8 cellular contexts compared by ENCODE assay signal in genomic region chr19:36837902-36838783, GRCh38. TPM values are rescaled to one million over a fixed set of nuclear protein-coding genes. Genes with fewer than 3 reads are reported as not detected.
DNase-seq lines count a peak whose midpoint lies in the region; ATAC-seq and TF ChIP-seq lines count a peak whose summit lies in the region.

Gene ZNF790, minus strand, starts transcription at chr19:36838387. Its CDS starts 12,768 bp downstream, at chr19:36825619.

- WGBS in psoas muscle, 3 donors = 0 to 1% (median 0%) methylated on average over 56 of the region's 56 CpGs
- WGBS in urinary bladder = under 1% methylated on average over 56 of the region's 56 CpGs

- H3K9me3 ChIP-seq in right atrium auricular region (peaks cover 8 to 25% of the 10 kb centered on the region in 2 donors), psoas muscle (peaks cover 59% of the 10 kb centered on the region)

- H3K36me3 ChIP-seq in right atrium auricular region = peaks cover 9% of the 10 kb centered on the region
- peaks cover 8 to 25% of the 10 kb centered on the region in 2 donors for H3K36me3 ChIP-seq in psoas muscle (ENCODE audit: insufficient read depth in 1 of 2, low read depth in 1 of 2)
- H3K36me3 ChIP-seq in urinary bladder (ENCODE audit: insufficient read depth) = peaks cover 2% of the 10 kb centered on the region

- H3K27ac ChIP-seq in angular gyrus (ENCODE audit: low read depth, low read length) = peak within 1 kb of the TSS; percentile 97
- peak within 1 kb of the TSS; percentile 87 to 88 for H3K27ac ChIP-seq in right atrium auricular region
- H3K27ac ChIP-seq in psoas muscle = peak within 1 kb of the TSS; percentile 86
- H3K27ac ChIP-seq in urinary bladder (ENCODE audit: low read depth) = peak within 1 kb of the TSS; percentile 86

- intact Hi-C loops in psoas muscle (cut with DNase I) = loop anchor here in 1 of 2 donors (1.0 to 5.0 kb wide), 3 partner anchors 12 to 79 kb away; partner anchors contain the start of genes ZNF345, ZNF568 and ZNF829

- no peak for TF ChIP-seq CTCF in right atrium auricular region (IDR thresholded peaks at IDR 0.05)
- no peak for TF ChIP-seq CTCF in psoas muscle (IDR thresholded peaks at IDR 0.05)

- peak; percentile 91 for DNase-seq in GM03348 (ENCODE audit: low spot score)
- DNase-seq in HCEC 1CT = peak; percentile 90
- DNase-seq in NCI-H1092 treated with DMSO at 0.1 percent for 48 hours (lab: John Stamatoyannopoulos, UW) = peak; percentile 80
- DNase-seq in right atrium auricular region (ENCODE audit: low spot score) = peak; percentile 86
- peak; percentile 88 to 93 for DNase-seq in psoas muscle

- H3K4me3 Mint-ChIP-seq in T-helper 1 cell treated with Interleukin-12 subunit alpha and Interleukin-12 subunit beta and Interleukin-4 antibody, amounts not matched to agents 30 μg/mL and 1 μg/mL, for 36 hours = peak within 1 kb of the TSS; percentile 71

- peaks cover 42% of the 10 kb centered on the region for H3K36me3 Mint-ChIP-seq in T-helper 1 cell treated with Interleukin-12 subunit alpha and Interleukin-12 subunit beta and Interleukin-4 antibody, amounts not matched to agents 30 μg/mL and 1 μg/mL, for 36 hours (ENCODE audit: low read depth)

- H3K4me3 ChIP-seq in right atrium auricular region (peak within 1 kb of the TSS; percentile 67 to 77), psoas muscle (peak within 1 kb of the TSS; percentile 94), urinary bladder (ENCODE audit: low read depth, low read length) (peak within 1 kb of the TSS; percentile 76)

- H3K27ac Mint-ChIP-seq in T-helper 1 cell treated with Interleukin-12 subunit alpha and Interleukin-12 subunit beta and Interleukin-4 antibody, amounts not matched to agents 30 μg/mL and 1 μg/mL, for 36 hours = peak within 1 kb of the TSS; percentile 67

- peaks cover 4% of the 10 kb centered on the region for H3K4me1 Mint-ChIP-seq in T-helper 1 cell treated with Interleukin-12 subunit alpha and Interleukin-12 subunit beta and Interleukin-4 antibody, amounts not matched to agents 30 μg/mL and 1 μg/mL, for 36 hours (ENCODE audit: low read depth)

- ATAC-seq in psoas muscle = peak; percentile 99 to 100 (median 100)

- H3K4me1 ChIP-seq in right atrium auricular region (peaks cover 0 to 19% of the 10 kb centered on the region in 2 donors), psoas muscle (no peaks in the 10 kb centered on the region), urinary bladder (ENCODE audit: insufficient read depth) (peaks cover 2% of the 10 kb centered on the region)

- H3K27me3 ChIP-seq in right atrium auricular region = no peaks in the 10 kb centered on the region
- H3K27me3 ChIP-seq in psoas muscle (ENCODE audit: insufficient read depth in 3 of 3, low read length in 2 of 3) = no peaks in the 10 kb centered on the region

- H3K27me3 Mint-ChIP-seq in T-helper 1 cell treated with Interleukin-12 subunit alpha and Interleukin-12 subunit beta and Interleukin-4 antibody, amounts not matched to agents 30 μg/mL and 1 μg/mL, for 36 hours (ENCODE audit: low read depth) = no peaks in the 10 kb centered on the region

- peaks cover 44% of the 10 kb centered on the region for H3K9me3 Mint-ChIP-seq in T-helper 1 cell treated with Interleukin-12 subunit alpha and Interleukin-12 subunit beta and Interleukin-4 antibody, amounts not matched to agents 30 μg/mL and 1 μg/mL, for 36 hours

RNA-seq across cellular contexts. Expression of gene ZNF790, which starts in this region (rescaled TPM):
- total RNA-seq in right atrium auricular region = 1 to 10 TPM; 4.4 to 6.0 TPM
- 1 to 10 TPM; 2.5 to 5.1 (median 4.5) TPM for total RNA-seq in psoas muscle
- polyA plus RNA-seq in psoas muscle = 1 to 10 TPM; 1.4 to 7.5 (median 1.7) TPM
- 20.1 TPM for total RNA-seq in urinary bladder
- polyA plus RNA-seq in urinary bladder = 4.1 TPM

Comparison
In these comparisons a context has a peak if more than half of its experiments do, and no peak if none do; other contexts are left out.
1. Peak in every context shown above with its lines: DNase-seq, ATAC-seq, H3K4me3 ChIP-seq and H3K27ac ChIP-seq.